Comparison of ENCODE assay signal across 1 cellular context in genomic region chr7:108002726-108003590, GRCh38.
A peak's percentile ranks its signal among the peaks of the same experiment; 100 is the strongest.
TF ChIP-seq lines count a peak whose summit lies in the region.

LAMB1 (minus strand) TSS chr7:108003161; CDS start chr7:108002885, 276 bp downstream.

TF ChIP-seq in HepG2, 621 proteins besides CTCF, POLR2A, EP300 and RAD21 (continued from another document and continues in another):
- TF ChIP-seq PHF21A (CRISPR knock-in tag; IDR thresholded peaks at IDR 0.05) = peak; percentile 51
- TF ChIP-seq ZNF34 (CRISPR knock-in tag; IDR thresholded peaks at IDR 0.05; ENCODE audit: borderline replicate concordance) = peak; percentile 28; the same call in 1 of the 2 replicates
- TF ChIP-seq HIC2 (CRISPR knock-in tag; IDR thresholded peaks at IDR 0.05; ENCODE audit: low read depth) = no peak
- peak; percentile 94 for TF ChIP-seq ZNF652 (CRISPR knock-in tag; IDR thresholded peaks at IDR 0.05; ENCODE audit: borderline replicate concordance, low read depth)
- no peak for TF ChIP-seq GATA4 (IDR thresholded peaks at IDR 0.05; ENCODE audit: borderline replicate concordance, low read depth)
- TF ChIP-seq MTF2 (CRISPR knock-in tag; IDR thresholded peaks at IDR 0.05; ENCODE audit: borderline replicate concordance) = 0 out of 2 replicates have a peak, but pooled peaks have one; percentile 23
- 0 out of 2 replicates have a peak, but pooled peaks have one; percentile 21 for TF ChIP-seq BRCA1 (CRISPR knock-in tag; IDR thresholded peaks at IDR 0.05)
- 0 out of 2 replicates have a peak, but pooled peaks have one; percentile 13 for TF ChIP-seq ZNF605 (CRISPR knock-in tag; IDR thresholded peaks at IDR 0.05)
- TF ChIP-seq ZSCAN31 (CRISPR knock-in tag; IDR thresholded peaks at IDR 0.05; ENCODE audit: low read depth) = peak; percentile 16; the same call in 1 of the 2 replicates
- TF ChIP-seq ZNF274 (CRISPR knock-in tag; IDR thresholded peaks at IDR 0.05) = no peak
- TF ChIP-seq ZBTB2 (CRISPR knock-in tag; IDR thresholded peaks at IDR 0.05; ENCODE audit: low read depth) = peak; percentile 62
- peak; percentile 62; the same call in 1 of the 2 replicates for TF ChIP-seq BHLHE40 (IDR thresholded peaks at IDR 0.05; ENCODE audit: low read length)
- 0 out of 2 replicates have a peak, but pooled peaks have one; percentile 5 for TF ChIP-seq MAX (IDR thresholded peaks at IDR 0.05)
- no peak for TF ChIP-seq DPF2 (CRISPR knock-in tag; IDR thresholded peaks at IDR 0.05; ENCODE audit: borderline replicate concordance, low read depth)
- 0 out of 2 replicates have a peak, but pooled peaks have one; percentile 24 for TF ChIP-seq ZBTB14 (CRISPR knock-in tag; IDR thresholded peaks at IDR 0.05)
- peak; percentile 47 for TF ChIP-seq ZFY (CRISPR knock-in tag; IDR thresholded peaks at IDR 0.05)
- no peak for TF ChIP-seq ZNF460 (CRISPR knock-in tag; IDR thresholded peaks at IDR 0.05; ENCODE audit: borderline replicate concordance)
- no peak for TF ChIP-seq ZNF496 (CRISPR knock-in tag; IDR thresholded peaks at IDR 0.05; ENCODE audit: insufficient replicate concordance)
- TF ChIP-seq ZNF335 (CRISPR knock-in tag; IDR thresholded peaks at IDR 0.05) = peak; percentile 47; the same call in 1 of the 2 replicates
- no peak for TF ChIP-seq KAT2B (IDR thresholded peaks at IDR 0.05; ENCODE audit: borderline replicate concordance, low read depth, low read length)
- TF ChIP-seq ZNF296 (CRISPR knock-in tag; conservative IDR thresholded peaks at IDR 0.05) = no peak; the same call in 1 of the 2 replicates
- TF ChIP-seq HNRNPUL1 (IDR thresholded peaks at IDR 0.05; ENCODE audit: low read depth, low read length) = 0 out of 2 replicates have a peak, but pooled peaks have one; percentile 18
- TF ChIP-seq ZNF709 (CRISPR knock-in tag; IDR thresholded peaks at IDR 0.05) = 0 out of 2 replicates have a peak, but pooled peaks have one; percentile 18
- TF ChIP-seq UBTF (CRISPR knock-in tag; IDR thresholded peaks at IDR 0.05) = peak; percentile 41; the same call in 1 of the 2 replicates
- TF ChIP-seq DRAP1 (CRISPR knock-in tag; IDR thresholded peaks at IDR 0.05) = 0 out of 2 replicates have a peak, but pooled peaks have one; percentile 52
- 0 out of 2 replicates have a peak, but pooled peaks have one; percentile 11 for TF ChIP-seq ZNF510 (CRISPR knock-in tag; IDR thresholded peaks at IDR 0.05; ENCODE audit: low read depth)
- no peak for TF ChIP-seq ZNF142 (CRISPR knock-in tag; IDR thresholded peaks at IDR 0.05)
- peak; percentile 23; the same call in 1 of the 2 replicates for TF ChIP-seq YEATS4 (CRISPR knock-in tag; IDR thresholded peaks at IDR 0.05; ENCODE audit: borderline replicate concordance)
- TF ChIP-seq ZNF18 (CRISPR knock-in tag; IDR thresholded peaks at IDR 0.05; ENCODE audit: insufficient replicate concordance) = no peak
- TF ChIP-seq CAMTA2 (CRISPR knock-in tag; IDR thresholded peaks at IDR 0.05; ENCODE audit: borderline replicate concordance) = peak; percentile 44; the same call in 1 of the 2 replicates
- no peak for TF ChIP-seq KAT8 (CRISPR knock-in tag; IDR thresholded peaks at IDR 0.05)
- peak; percentile 3; the same call in 1 of the 2 replicates for TF ChIP-seq STAG1 (CRISPR knock-in tag; IDR thresholded peaks at IDR 0.05)
- TF ChIP-seq PRDM4 (CRISPR knock-in tag; IDR thresholded peaks at IDR 0.05; ENCODE audit: borderline replicate concordance) = no peak
- no peak for TF ChIP-seq ZNF44 (CRISPR knock-in tag; IDR thresholded peaks at IDR 0.05)
- no peak for TF ChIP-seq ZNF513 (CRISPR knock-in tag; conservative IDR thresholded peaks at IDR 0.05)
- TF ChIP-seq SALL1 (CRISPR knock-in tag; IDR thresholded peaks at IDR 0.05) = no peak; the same call in 1 of the 2 replicates
- TF ChIP-seq NONO (IDR thresholded peaks at IDR 0.05) = no peak
- 0 out of 2 replicates have a peak, but pooled peaks have one; percentile 19 for TF ChIP-seq NONO (CRISPR knock-in tag; conservative IDR thresholded peaks at IDR 0.05)
- TF ChIP-seq ZNF484 (CRISPR knock-in tag; IDR thresholded peaks at IDR 0.05; ENCODE audit: borderline replicate concordance, low read depth) = no peak
- 0 out of 2 replicates have a peak, but pooled peaks have one; percentile 25 for TF ChIP-seq FIP1L1 (IDR thresholded peaks at IDR 0.05; ENCODE audit: borderline replicate concordance, insufficient read depth, low read depth, low read length)
- TF ChIP-seq ZNF343 (CRISPR knock-in tag; IDR thresholded peaks at IDR 0.05) = peak; percentile 26; the same call in 1 of the 2 replicates
